1 cellular context compared by ENCODE assay signal in the genomic region with DNA sequence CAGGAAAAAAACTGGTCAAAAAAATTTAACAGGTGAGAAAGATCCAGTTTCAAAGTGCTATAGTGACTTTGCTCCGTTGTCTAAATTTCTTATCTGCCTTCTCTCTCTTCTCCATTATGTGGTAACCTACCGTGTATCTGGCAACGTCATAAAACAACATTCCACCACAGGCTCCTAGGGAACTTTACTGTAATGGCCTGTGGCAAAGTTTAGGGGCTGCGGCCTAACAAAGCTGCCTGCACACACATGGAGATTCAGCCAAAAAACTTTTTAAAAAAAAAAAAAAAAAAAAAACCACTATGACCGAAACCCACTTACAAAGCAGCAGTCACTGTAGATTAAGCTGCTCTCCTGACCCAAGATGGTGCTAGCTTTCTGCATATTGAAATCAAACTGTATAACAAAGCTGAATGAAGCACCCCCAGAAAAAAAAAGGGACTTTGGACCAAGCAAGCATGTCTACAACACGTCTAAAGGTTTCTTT.
TF ChIP-seq lines count a peak whose summit lies in the region.

No MANE protein-coding gene starts in this region.

TF ChIP-seq in HepG2, 621 proteins besides CTCF, POLR2A, EP300 and RAD21 (continued from another document):
- TF ChIP-seq HMG20A (CRISPR knock-in tag; IDR thresholded peaks at IDR 0.05; ENCODE audit: borderline replicate concordance) (no peak), RBAK (CRISPR knock-in tag; IDR thresholded peaks at IDR 0.05) (no peak), ZNF83 (CRISPR knock-in tag; IDR thresholded peaks at IDR 0.05; ENCODE audit: borderline replicate concordance) (no peak), SRSF1 (optimal IDR thresholded peaks at IDR 0.05; ENCODE audit: low read depth, low read length) (no peak), ZBTB7A (CRISPR knock-in tag; IDR thresholded peaks at IDR 0.05) (no peak)
- TF ChIP-seq, protein P1, sequence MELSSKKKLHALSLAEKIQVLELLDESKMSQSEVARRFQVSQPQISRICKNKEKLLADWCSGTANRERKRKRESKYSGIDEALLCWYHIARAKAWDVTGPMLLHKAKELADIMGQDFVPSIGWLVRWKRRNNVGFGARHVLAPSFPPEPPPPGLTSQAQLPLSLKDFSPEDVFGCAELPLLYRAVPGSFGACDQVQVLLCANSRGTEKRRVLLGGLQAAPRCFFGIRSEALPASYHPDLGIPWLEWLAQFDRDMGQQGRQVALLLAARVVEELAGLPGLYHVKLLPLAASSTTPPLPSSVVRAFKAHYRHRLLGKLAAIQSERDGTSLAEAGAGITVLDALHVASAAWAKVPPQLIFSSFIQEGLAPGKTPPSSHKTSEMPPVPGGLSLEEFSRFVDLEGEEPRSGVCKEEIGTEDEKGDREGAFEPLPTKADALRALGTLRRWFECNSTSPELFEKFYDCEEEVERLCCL (CRISPR knock-in tag; IDR thresholded peaks at IDR 0.05; ENCODE audit: borderline replicate concordance), result no peak
- TF ChIP-seq, protein P2, sequence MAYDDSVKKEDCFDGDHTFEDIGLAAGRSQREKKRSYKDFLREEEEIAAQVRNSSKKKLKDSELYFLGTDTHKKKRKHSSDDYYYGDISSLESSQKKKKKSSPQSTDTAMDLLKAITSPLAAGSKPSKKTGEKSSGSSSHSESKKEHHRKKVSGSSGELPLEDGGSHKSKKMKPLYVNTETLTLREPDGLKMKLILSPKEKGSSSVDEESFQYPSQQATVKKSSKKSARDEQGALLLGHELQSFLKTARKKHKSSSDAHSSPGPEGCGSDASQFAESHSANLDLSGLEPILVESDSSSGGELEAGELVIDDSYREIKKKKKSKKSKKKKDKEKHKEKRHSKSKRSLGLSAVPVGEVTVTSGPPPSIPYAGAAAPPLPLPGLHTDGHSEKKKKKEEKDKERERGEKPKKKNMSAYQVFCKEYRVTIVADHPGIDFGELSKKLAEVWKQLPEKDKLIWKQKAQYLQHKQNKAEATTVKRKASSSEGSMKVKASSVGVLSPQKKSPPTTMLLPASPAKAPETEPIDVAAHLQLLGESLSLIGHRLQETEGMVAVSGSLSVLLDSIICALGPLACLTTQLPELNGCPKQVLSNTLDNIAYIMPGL (CRISPR knock-in tag; IDR thresholded peaks at IDR 0.05; ENCODE audit: borderline replicate concordance in 1 of 2, low read depth in 1 of 2), result no peak
